ENCODE assay signal across 10 cellular contexts in the genomic region with DNA sequence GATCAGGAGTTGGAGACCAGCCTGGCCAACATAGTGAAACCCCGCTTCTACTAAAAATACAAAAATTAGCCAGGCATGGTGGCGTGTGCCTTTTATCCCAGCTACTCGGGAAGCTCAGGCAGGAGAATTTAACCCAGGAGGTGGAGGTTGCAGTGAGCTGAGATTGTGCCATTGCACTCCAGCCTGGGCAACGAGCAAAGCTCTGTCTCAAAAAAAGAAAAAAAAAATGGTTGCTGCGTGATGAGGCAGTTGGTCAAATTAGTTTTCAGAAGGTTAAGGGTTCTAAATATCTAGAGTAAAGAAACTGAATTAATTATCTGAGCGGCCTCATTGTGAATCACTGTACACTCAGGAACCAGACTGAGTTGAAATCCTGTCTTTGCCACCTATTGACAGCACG. TPM values are rescaled to one million over a fixed set of nuclear protein-coding genes. Genes with fewer than 3 reads are reported as not detected.
DNase-seq lines count a peak whose midpoint lies in the region; ATAC-seq and TF ChIP-seq lines count a peak whose summit lies in the region.
"Had no signal": no experiment of that assay in that cellular context is flagged by ENCODE, and none has a peak within 500 bp of the region (broad histone marks: within the 10 kb centered on the region; RNA-seq: fewer than 3 reads in every experiment).

No MANE protein-coding gene starts in this region.

- peak overlapping the region; percentile 100 for H3K27ac Mint-ChIP-seq in activated naive CD8-positive, alpha-beta T cell treated with anti-CD3 and anti-CD28 coated beads, Interleukin-2, amount 50 U/mL, for 24 hours

- no peak overlapping the region for H4K91ac ChIP-seq in mesenchymal stem cell (ENCODE audit: low read length)

- no peak for TF ChIP-seq CTCF in GM10266 (IDR thresholded peaks at IDR 0.05; ENCODE audit: control insufficient read depth, insufficient read depth, low read depth, missing control alignments)

- H3K4me2 ChIP-seq in BLaER1 (peak overlapping the region; percentile 98), mesenchymal stem cell (ENCODE audit: low read length, poor library complexity, severe bottlenecking) (no peak overlapping the region)

- no peak for DNase-seq in activated naive CD8-positive, alpha-beta T cell treated with anti-CD3 and anti-CD28 coated beads, Interleukin-2, amount 50 U/mL, for 24 hours
- DNase-seq in mesenchymal stem cell (no peak), midbrain (lab: John Stamatoyannopoulos, UW) (no peak), DMS 273 treated with DMSO at 0.1 percent for 48 hours (lab: John Stamatoyannopoulos, UW) (no peak), GM10266 (ENCODE audit: extremely low spot score) (no peak)
- DNase-seq: stimulated activated CD4-positive, alpha-beta T cell treated with anti-CD3 and anti-CD28 coated beads, Interleukin-1b, Interleukin-23, amount 100 ng/mL, for 48 hours had no signal

- no peak overlapping the region for H2BK120ac ChIP-seq in mesenchymal stem cell (ENCODE audit: low read depth, low read length)

- H3K9ac ChIP-seq in BLaER1: peak overlapping the region; percentile 100
- H3K9ac ChIP-seq in HUES64 (ENCODE audit: low read depth, low read length): 0 out of 2 replicates have a peak overlapping the region, but pooled peaks have one; percentile 3
- peak overlapping the region; percentile 98 for H3K9ac ChIP-seq in mesenchymal stem cell (ENCODE audit: low read length)

- peaks cover 6% of the 10 kb centered on the region for H3K27me3 Mint-ChIP-seq in activated naive CD8-positive, alpha-beta T cell treated with anti-CD3 and anti-CD28 coated beads, Interleukin-2, amount 50 U/mL, for 24 hours

- no peak overlapping the region for H3K14ac ChIP-seq in mesenchymal stem cell (ENCODE audit: low read length in 2 of 2)

- H2BK5ac ChIP-seq in mesenchymal stem cell (ENCODE audit: low read depth, low read length, poor library complexity, severe bottlenecking): no peak overlapping the region

- no peak overlapping the region for H2AFZ ChIP-seq in mesenchymal stem cell (ENCODE audit: low read depth, low read length)

- no peak overlapping the region for H3K18ac ChIP-seq in mesenchymal stem cell (ENCODE audit: low read depth in 1 of 2, low read length in 2 of 2)

- no peak overlapping the region for H4K8ac ChIP-seq in mesenchymal stem cell (ENCODE audit: low read length)

- H3K27me3 ChIP-seq in BLaER1: no peaks in the 10 kb centered on the region
- H3K27me3 ChIP-seq in HUES64 (ENCODE audit: insufficient read depth, low read length): no peaks in the 10 kb centered on the region
- no peaks in the 10 kb centered on the region for H3K27me3 ChIP-seq in mesenchymal stem cell (ENCODE audit: control insufficient read depth in 1 of 2, insufficient read depth in 1 of 2, low read length in 2 of 2)

- H3K4me1 Mint-ChIP-seq in activated naive CD8-positive, alpha-beta T cell treated with anti-CD3 and anti-CD28 coated beads, Interleukin-2, amount 50 U/mL, for 24 hours: peaks cover 82% of the 10 kb centered on the region

- no peak overlapping the region for H2BK15ac ChIP-seq in mesenchymal stem cell (ENCODE audit: low read depth, poor library complexity, severe bottlenecking)

- no peak for ATAC-seq in activated naive CD8-positive, alpha-beta T cell treated with anti-CD3 and anti-CD28 coated beads, Interleukin-2, amount 50 U/mL, for 24 hours
- no peak for ATAC-seq in GM18502 (IDR thresholded peaks at IDR 0.05; ENCODE audit: poor library complexity, unreplicated experiment)

- H2BK12ac ChIP-seq in mesenchymal stem cell (ENCODE audit: low read length in 2 of 2): no peak overlapping the region

- H3K23ac ChIP-seq in mesenchymal stem cell (ENCODE audit: low read length in 2 of 2): no peak overlapping the region

- H3K9me3 ChIP-seq in BLaER1 (no peaks in the 10 kb centered on the region), HUES64 (ENCODE audit: insufficient read depth, low read depth, low read length) (no peaks in the 10 kb centered on the region), mesenchymal stem cell (ENCODE audit: control insufficient read depth, low read length) (no peaks in the 10 kb centered on the region)
- H3K9me3 ChIP-seq: thoracic aorta had no signal

- peak overlapping the region; percentile 91 for H3K4me3 Mint-ChIP-seq in activated naive CD8-positive, alpha-beta T cell treated with anti-CD3 and anti-CD28 coated beads, Interleukin-2, amount 50 U/mL, for 24 hours

- peaks cover 77% of the 10 kb centered on the region for H4K20me1 ChIP-seq in BLaER1

- no peaks in the 10 kb centered on the region for H3K9me3 Mint-ChIP-seq in activated naive CD8-positive, alpha-beta T cell treated with anti-CD3 and anti-CD28 coated beads, Interleukin-2, amount 50 U/mL, for 24 hours

- H3K27ac ChIP-seq in BLaER1 (no peak overlapping the region; the same call in 1 of the 2 replicates), HUES64 (ENCODE audit: low read depth, low read length) (peak overlapping the region; percentile 99; the same call in 1 of the 2 replicates), mesenchymal stem cell (ENCODE audit: low read length, poor library complexity, severe bottlenecking) (no peak overlapping the region)

- H3K79me1 ChIP-seq in mesenchymal stem cell (replicated peaks; ENCODE audit: low read length, poor library complexity, severe bottlenecking): peaks cover 2% of the 10 kb centered on the region

- no peak overlapping the region for H3K4ac ChIP-seq in mesenchymal stem cell (ENCODE audit: low read depth in 1 of 2, low read length in 2 of 2)

- peaks cover 73% of the 10 kb centered on the region for H3K36me3 ChIP-seq in BLaER1
- H3K36me3 ChIP-seq in HUES64 (ENCODE audit: insufficient read depth, low read length): peaks cover 59% of the 10 kb centered on the region
- H3K36me3 ChIP-seq in mesenchymal stem cell (ENCODE audit: control insufficient read depth in 1 of 2, insufficient read depth in 2 of 2, low read depth in 1 of 2, low read length in 2 of 2): peaks cover 59 to 73% of the 10 kb centered on the region in 2 experiments

- peaks cover 80% of the 10 kb centered on the region for H3K36me3 Mint-ChIP-seq in activated naive CD8-positive, alpha-beta T cell treated with anti-CD3 and anti-CD28 coated beads, Interleukin-2, amount 50 U/mL, for 24 hours (ENCODE audit: low read depth)

- H3K4me3 ChIP-seq in BLaER1 (0 out of 2 replicates have a peak overlapping the region, but pooled peaks have one; percentile 100), HUES64 (ENCODE audit: low read length) (no peak overlapping the region), mesenchymal stem cell (ENCODE audit: insufficient read depth in 1 of 2, low read depth in 1 of 2, low read length in 2 of 2) (peak overlapping the region in 1 of 2 experiments; percentile 94)
- H3K4me3 ChIP-seq: thoracic aorta had no signal

- WGBS in HUES64: 92% methylated on average over 7 of the region's 7 CpGs
- 93% methylated on average over 7 of the region's 7 CpGs for WGBS in mesenchymal stem cell

- H3K4me1 ChIP-seq in BLaER1 (peaks cover 77% of the 10 kb centered on the region), HUES64 (ENCODE audit: insufficient read depth, low read length) (peaks cover 20% of the 10 kb centered on the region), mesenchymal stem cell (ENCODE audit: control insufficient read depth, insufficient read depth, low read depth, low read length) (peaks cover 29% of the 10 kb centered on the region)

- H2AK5ac ChIP-seq in mesenchymal stem cell (ENCODE audit: low read length, severe bottlenecking): no peak overlapping the region

RNA-seq across cellular contexts. Expression of gene CD68, which starts 3.5 kb away (rescaled TPM):
- not detected for polyA plus RNA-seq in HUES64 (2013, experiment 1 of 2)
- polyA plus RNA-seq in HUES64 (2013, experiment 2 of 2): 0.13 TPM
- polyA plus RNA-seq in mesenchymal stem cell (2013, experiment 1 of 2): 30.9 TPM
- 30.8 TPM for polyA plus RNA-seq in mesenchymal stem cell (2013, experiment 2 of 2)

RNA-seq across cellular contexts. Expression of gene MPDU1, which starts 7.7 kb away (rescaled TPM):
- polyA plus RNA-seq in HUES64 (2013, experiment 1 of 2): 59.3 TPM
- polyA plus RNA-seq in HUES64 (2013, experiment 2 of 2): 53.6 TPM
- 81.6 TPM for polyA plus RNA-seq in mesenchymal stem cell (2013, experiment 1 of 2)
- 78.5 TPM for polyA plus RNA-seq in mesenchymal stem cell (2013, experiment 2 of 2)

RNA-seq across cellular contexts. Expression of gene SOX15, which starts 13.9 kb away (rescaled TPM):
- 3.0 TPM for polyA plus RNA-seq in HUES64 (2013, experiment 1 of 2)
- 2.2 TPM for polyA plus RNA-seq in HUES64 (2013, experiment 2 of 2)
- polyA plus RNA-seq in mesenchymal stem cell (2013, experiment 1 of 2): 0.98 TPM
- 1.0 TPM for polyA plus RNA-seq in mesenchymal stem cell (2013, experiment 2 of 2)

RNA-seq across cellular contexts. Expression of gene SENP3, which starts 14.2 kb away (rescaled TPM):
- polyA plus RNA-seq in HUES64 (2013, experiment 1 of 2): 87.8 TPM
- polyA plus RNA-seq in HUES64 (2013, experiment 2 of 2): 85.4 TPM
- polyA plus RNA-seq in mesenchymal stem cell (2013, experiment 1 of 2): 27.5 TPM
- 27.0 TPM for polyA plus RNA-seq in mesenchymal stem cell (2013, experiment 2 of 2)

RNA-seq across cellular contexts. Expression of gene TNFSF13, which starts 17.4 kb away (rescaled TPM):
- polyA plus RNA-seq in HUES64 (2013, experiment 1 of 2): 1.7 TPM
- 1.6 TPM for polyA plus RNA-seq in HUES64 (2013, experiment 2 of 2)
- polyA plus RNA-seq in mesenchymal stem cell (2013, experiment 1 of 2): 0.61 TPM
- polyA plus RNA-seq in mesenchymal stem cell (2013, experiment 2 of 2): 0.23 TPM

Comparison
In these comparisons a context has a peak if more than half of its experiments do, and no peak if none do; other contexts are left out.
1. H3K9ac ChIP-seq: peak in every context shown above with its lines; median percentile 100 in BLaER1; 98 in mesenchymal stem cell; 3 in HUES64.